In genomic region chr1:200670215-200671118, GRCh38 we compare ENCODE assay signal across 8 cellular contexts. TPM values are rescaled to one million over a fixed set of nuclear protein-coding genes. Genes with fewer than 3 reads are reported as not detected.
A peak's percentile ranks its signal among the peaks of the same experiment; 100 is the strongest.
DNase-seq lines count a peak whose midpoint lies in the region; ATAC-seq and TF ChIP-seq lines count a peak whose summit lies in the region.

No MANE protein-coding gene starts in this region.

- H4K91ac ChIP-seq in H9 (ENCODE audit: insufficient read length, low read depth, low read length): no peak overlapping the region

- peak overlapping the region; percentile 97 for H3K4me2 ChIP-seq in H9 (ENCODE audit: insufficient read depth, insufficient read length, low read length)

- peaks cover 2 to 22% (median 8%) of the 10 kb centered on the region in 3 experiments; a peak in 6 of 7 replicates for H3K36me3 Mint-ChIP-seq in H9 (ENCODE audit: insufficient read depth in 1 of 3, low read depth in 3 of 3)
- no peaks in the 10 kb centered on the region for H3K36me3 Mint-ChIP-seq in T-helper 17 cell (ENCODE audit: low read depth)

- ATAC-seq in T-helper 17 cell (peak; percentile 2), aorta (ENCODE audit: low FRiP score) (peak; percentile 12)

- no peak overlapping the region; the same call in 1 of the 2 replicates for H3K4ac ChIP-seq in H9 (ENCODE audit: low read depth, low read length)

- no CpG with 5 or more reads among the region's 16 CpGs for WGBS in H9 (ENCODE audit: extremely low coverage, insufficient read length, low lambda C conversion rate)
- WGBS in aorta, 2 donors: 7 to 8% methylated on average over 16 of the region's 16 CpGs

- no peaks in the 10 kb centered on the region for H4K20me1 ChIP-seq in H9 (ENCODE audit: control insufficient read depth, insufficient read depth, insufficient read length)

- no peaks in the 10 kb centered on the region for H3K9me3 Mint-ChIP-seq in H9

- H2BK20ac ChIP-seq in H9 (ENCODE audit: low read depth, low read length, poor library complexity, severe bottlenecking): no peak overlapping the region

- no peaks in the 10 kb centered on the region for H3K27me3 ChIP-seq in H9 (ENCODE audit: insufficient read depth, low read length)
- no peaks in the 10 kb centered on the region for H3K27me3 ChIP-seq in muscle layer of duodenum (ENCODE audit: low read depth, low read length)
- no peaks in the 10 kb centered on the region for H3K27me3 ChIP-seq in aorta (ENCODE audit: control insufficient read depth in 1 of 2, insufficient read depth in 2 of 2, low read length in 1 of 2)

- no peak overlapping the region for H3T11ph ChIP-seq in H9 (ENCODE audit: low read length)

- H3K4me3 ChIP-seq in muscle layer of duodenum (ENCODE audit: low read depth in 1 of 2, low read length in 2 of 2) (peak overlapping the region; percentile 69 to 80), aorta (ENCODE audit: low read length in 2 of 2) (peak overlapping the region; percentile 42 to 65)

- 0 out of 2 replicates have a peak overlapping the region, but pooled peaks have one; percentile 16 for H3K14ac ChIP-seq in H9 (ENCODE audit: insufficient read depth, low read length)

- H3K4me1 ChIP-seq in H9 (ENCODE audit: insufficient read depth, low read length) (peaks cover 10% of the 10 kb centered on the region; the same call in 1 of the 2 replicates), muscle layer of duodenum (ENCODE audit: control insufficient read depth in 1 of 2, insufficient read depth in 2 of 2, low read length in 2 of 2) (peaks cover 9 to 13% of the 10 kb centered on the region in 2 donors), aorta (ENCODE audit: control insufficient read depth in 1 of 2, insufficient read depth in 2 of 2, low read length in 2 of 2) (peaks cover 1 to 10% of the 10 kb centered on the region in 2 donors)

- H3K9me3 ChIP-seq in H9 (ENCODE audit: control insufficient read depth, low read depth, low read length) (no peaks in the 10 kb centered on the region), T-helper 17 cell (ENCODE audit: control insufficient read depth, low read length, poor library complexity, severe bottlenecking) (no peaks in the 10 kb centered on the region), muscle layer of duodenum (ENCODE audit: control insufficient read depth in 1 of 2, low read length in 2 of 2) (no peaks in the 10 kb centered on the region), aorta (ENCODE audit: control insufficient read depth, low read length) (no peaks in the 10 kb centered on the region)

- H3K23me2 ChIP-seq in H9 (ENCODE audit: insufficient read length, low read depth, low read length, poor library complexity, severe bottlenecking): peaks cover 8% of the 10 kb centered on the region

- peaks cover 0 to 9% of the 10 kb centered on the region in 2 donors for H3K36me3 ChIP-seq in muscle layer of duodenum (ENCODE audit: control insufficient read depth in 1 of 2, insufficient read depth in 2 of 2, low read length in 2 of 2)
- no peaks in the 10 kb centered on the region for H3K36me3 ChIP-seq in aorta (ENCODE audit: control insufficient read depth in 1 of 2, insufficient read depth in 2 of 2, low read length in 1 of 2)

- no peak overlapping the region for H3K23ac ChIP-seq in H9 (ENCODE audit: insufficient read length, low read depth, low read length)

- peak overlapping the region; percentile 37 for H2AK5ac ChIP-seq in H9 (ENCODE audit: insufficient read length, low read length)

- no peaks in the 10 kb centered on the region for H3K79me2 ChIP-seq in H9 (ENCODE audit: insufficient read depth, low read length)

- peak overlapping the region; percentile 85 to 92 for H3K4me3 Mint-ChIP-seq in H9
- H3K4me3 Mint-ChIP-seq in T-helper 17 cell: peak overlapping the region; percentile 98

- H4K5ac ChIP-seq in H9 (ENCODE audit: insufficient read length, low read depth, low read length): peak overlapping the region; percentile 66

- no peak overlapping the region for H2BK12ac ChIP-seq in H9 (ENCODE audit: insufficient read length, low read depth, low read length)

- H3K79me1 ChIP-seq in H9 (ENCODE audit: insufficient read depth, low read depth, low read length, poor library complexity, severe bottlenecking): peaks cover 4% of the 10 kb centered on the region

- peak overlapping the region; percentile 63 for H3K18ac ChIP-seq in H9 (ENCODE audit: insufficient read length, low read depth, low read length)

- no peak overlapping the region for H2BK15ac ChIP-seq in H9 (ENCODE audit: low read depth, low read length)

- peak; percentile 4 for TF ChIP-seq POLR2A in erythroblast (IDR thresholded peaks at IDR 0.05; ENCODE audit: low read length)

- H2BK120ac ChIP-seq in H9 (ENCODE audit: low read depth, low read length, poor library complexity, severe bottlenecking): no peak overlapping the region

- H3K27ac ChIP-seq in H9 (ENCODE audit: insufficient read length, low read depth, low read length): no peak overlapping the region
- peak overlapping the region; percentile 98 for H3K27ac ChIP-seq in muscle layer of duodenum (ENCODE audit: low read length)
- peak overlapping the region; percentile 15 to 83 for H3K27ac ChIP-seq in aorta (ENCODE audit: low read depth in 1 of 2, low read length in 2 of 2)

- peak overlapping the region; percentile 88 for H2AFZ ChIP-seq in H9 (ENCODE audit: low read length)

- peak; percentile 20 to 37 for DNase-seq in activated CD4-positive, alpha-beta T cell treated with anti-CD3 and anti-CD28 coated beads, Interleukin-2, amount 50 U/mL, for 48 hours
- DNase-seq in activated CD4-positive, alpha-beta T cell treated with anti-CD3 and anti-CD28 coated beads, Interleukin-2, amount 50 U/mL, for 4 hours: no peak
- DNase-seq in H9 (no peak), NCI-H1092 (lab: John Stamatoyannopoulos, UW) (peak; percentile 45), T-helper 17 cell (no peak), erythroblast (lab: John Stamatoyannopoulos, UW) (peak; percentile 85 to 86), aorta (no peak)

- TF ChIP-seq CTCF in H9 (conservative IDR thresholded peaks at IDR 0.05): no peak

- H4K8ac ChIP-seq in H9 (replicated peaks; ENCODE audit: insufficient read length, low read depth, low read length): no peak overlapping the region

- H3K27ac Mint-ChIP-seq in H9: peak overlapping the region; percentile 91 to 95 (median 91); a peak in 5 of 7 replicates
- peak overlapping the region; percentile 87 for H3K27ac Mint-ChIP-seq in T-helper 17 cell

- H2BK5ac ChIP-seq in H9 (ENCODE audit: insufficient read length, low read length): no peak overlapping the region

- intact Hi-C loops in aorta (cut with DNase I): loop anchor here in 1 of 2 donors (2.0 kb wide), 1 partner anchor 68 kb away; the partner anchor contains the start of gene CAMSAP2

- no peak overlapping the region for H3K56ac ChIP-seq in H9 (ENCODE audit: insufficient read length, low read depth, low read length)

- H3K4me1 Mint-ChIP-seq in H9: peaks cover 30 to 35% of the 10 kb centered on the region in 2 experiments
- H3K4me1 Mint-ChIP-seq in T-helper 17 cell: peaks cover 23% of the 10 kb centered on the region

- H3K27me3 Mint-ChIP-seq in H9 (ENCODE audit: low read depth) (no peaks in the 10 kb centered on the region), T-helper 17 cell (peaks cover 8% of the 10 kb centered on the region)

- H3K9ac ChIP-seq in H9 (ENCODE audit: extremely low read depth, insufficient read length, low read length): peak overlapping the region; percentile 70

RNA-seq across cellular contexts. Expression of gene DDX59, which starts 0.8 kb away (rescaled TPM):
- 13.9 and 14.0 TPM in 2 replicates for total RNA-seq in H9 (2021)
- 10 to 100 TPM; 24.0 to 29.4 TPM for total RNA-seq in T-helper 17 cell
- 10 to 100 TPM; 22.9 to 28.7 TPM for total RNA-seq in aorta
- polyA plus RNA-seq in aorta: 10 to 100 TPM; 20.9 to 23.3 TPM

RNA-seq across cellular contexts. Expression of gene KIF14, which starts 49.9 kb away (rescaled TPM):
- total RNA-seq in H9 (2021) (17.9 and 18.2 TPM in 2 replicates), T-helper 17 cell (under 1 TPM; 0.08 to 0.12 TPM), aorta (under 1 TPM; 0.23 to 0.60 TPM)
- under 1 TPM; 0.13 TPM for polyA plus RNA-seq in aorta

Comparison
In these comparisons a context has a peak if more than half of its experiments do, and no peak if none do; other contexts are left out.
1. DNase-seq: peak in activated CD4-positive, alpha-beta T cell treated with anti-CD3 and anti-CD28 coated beads, Interleukin-2, amount 50 U/mL, for 48 hours (2 of 2), NCI-H1092 (single experiment) and erythroblast (2 of 2); none in activated CD4-positive, alpha-beta T cell treated with anti-CD3 and anti-CD28 coated beads, Interleukin-2, amount 50 U/mL, for 4 hours (0 of 2), H9 (single experiment), T-helper 17 cell (0 of 3) and aorta (0 of 2).
2. RNA of gene KIF14, which starts 49.9 kb away (total RNA-seq): 17.9 to 18.2 TPM in H9; 0.23 to 0.60 TPM in aorta and 0.08 to 0.12 TPM in T-helper 17 cell; every median in the first group is over 10 times any median in the second.